Comparison of ENCODE assay signal across 8 cellular contexts in the genomic region with DNA sequence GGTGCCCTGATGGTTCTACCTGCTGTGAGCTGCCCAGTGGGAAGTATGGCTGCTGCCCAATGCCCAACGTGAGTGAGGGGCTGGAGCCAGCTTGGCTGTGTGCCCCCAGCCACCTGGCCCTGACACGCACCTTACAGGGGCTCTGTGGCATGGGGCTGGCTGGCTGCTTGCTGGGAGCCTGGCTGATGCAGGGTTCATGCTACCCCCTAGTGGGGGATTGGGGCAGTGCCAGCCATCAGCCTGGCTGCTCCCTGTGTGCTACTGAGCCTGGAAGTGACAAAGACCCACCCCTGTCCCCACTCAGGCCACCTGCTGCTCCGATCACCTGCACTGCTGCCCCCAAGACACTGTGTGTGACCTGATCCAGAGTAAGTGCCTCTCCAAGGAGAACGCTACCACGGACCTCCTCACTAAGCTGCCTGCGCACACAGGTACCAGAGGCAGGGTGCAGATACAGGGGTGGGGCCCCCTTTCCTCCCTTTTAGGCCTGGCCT. TPM values are rescaled to one million over a fixed set of nuclear protein-coding genes. Genes with fewer than 3 reads are reported as not detected.
A peak's percentile ranks its signal among the peaks of the same experiment; 100 is the strongest.
DNase-seq lines count a peak whose midpoint lies in the region; ATAC-seq and TF ChIP-seq lines count a peak whose summit lies in the region.

No MANE protein-coding gene starts in this region.

- H4K20me1 ChIP-seq in GM23248 (ENCODE audit: insufficient read depth), result no peaks in the 10 kb centered on the region

- H3K27ac ChIP-seq in GM23248 (no peak overlapping the region), Panc1 (ENCODE audit: low read length) (no peak overlapping the region), upper lobe of right lung (no peak overlapping the region)

- H3K4me1 ChIP-seq in GM23248 (ENCODE audit: insufficient read depth) (peaks cover 3% of the 10 kb centered on the region; the same call in 1 of the 2 replicates), Panc1 (ENCODE audit: control insufficient read depth, insufficient read depth, low read length) (no peaks in the 10 kb centered on the region), upper lobe of right lung (peaks cover 6% of the 10 kb centered on the region)

- in situ Hi-C loops in GM23248 (cut with MboI) (no loop called here), Panc1 (cut with HindIII; ENCODE audit: low pct_unique_long_range_greater_than_20kb, low sequenced_read_pairs) (no loop called here)

- H3K9me3 ChIP-seq in GM23248 (ENCODE audit: low read depth) (no peaks in the 10 kb centered on the region), Panc1 (ENCODE audit: control insufficient read depth, insufficient read depth, low read depth, low read length) (no peaks in the 10 kb centered on the region), upper lobe of right lung (no peaks in the 10 kb centered on the region)

- no TSS peak for BruUV-seq in Panc1 (replicated peaks; lab: Mats Ljungman, UMichigan)

- ATAC-seq in Panc1 (peak; percentile 82), upper lobe of right lung (peak; percentile 68), HG02938 (IDR thresholded peaks at IDR 0.05; ENCODE audit: unreplicated experiment) (no peak)

- H3K4me3 ChIP-seq in GM23248 (no peak overlapping the region), Panc1 (ENCODE audit: low read depth in 2 of 2, low read length in 2 of 2) (no peak overlapping the region), foreskin fibroblast (ENCODE audit: low read depth in 1 of 2, low read length in 2 of 2) (no peak overlapping the region), upper lobe of right lung (no peak overlapping the region)

- peaks cover 9% of the 10 kb centered on the region; the same call in 1 of the 2 replicates for H3K79me2 ChIP-seq in GM23248 (ENCODE audit: insufficient read depth)

- TF ChIP-seq CTCF in Panc1 (IDR thresholded peaks at IDR 0.05), result peak; percentile 87
- TF ChIP-seq CTCF in foreskin fibroblast (IDR thresholded peaks at IDR 0.05; ENCODE audit: low read depth, low read length), result peak; percentile 75
- peak; percentile 77 for TF ChIP-seq CTCF in osteocyte (IDR thresholded peaks at IDR 0.05)
- peak; percentile 77 for TF ChIP-seq CTCF in upper lobe of right lung (IDR thresholded peaks at IDR 0.05)

- no peak overlapping the region for H2AFZ ChIP-seq in GM23248

- H3K36me3 ChIP-seq in GM23248 (ENCODE audit: low read depth) (no peaks in the 10 kb centered on the region), Panc1 (ENCODE audit: control insufficient read depth, insufficient read depth, low read length) (no peaks in the 10 kb centered on the region), upper lobe of right lung (peaks cover 39% of the 10 kb centered on the region)

- no peak overlapping the region for H3K4me3 Mint-ChIP-seq in osteocyte (ENCODE audit: unreplicated experiment)

- no peak overlapping the region for H3K27ac Mint-ChIP-seq in osteocyte (ENCODE audit: unreplicated experiment)

- H3K27me3 Mint-ChIP-seq in osteocyte (ENCODE audit: unreplicated experiment), result no peaks in the 10 kb centered on the region

- H3K27me3 ChIP-seq in GM23248 (replicated peaks; ENCODE audit: insufficient read depth), result no peaks in the 10 kb centered on the region
- no peaks in the 10 kb centered on the region for H3K27me3 ChIP-seq in Panc1 (ENCODE audit: control insufficient read depth, insufficient read depth, low read length)
- no peaks in the 10 kb centered on the region for H3K27me3 ChIP-seq in upper lobe of right lung

- H3K9ac ChIP-seq in GM23248, result no peak overlapping the region

- CTCF ChIA-PET in Panc1 (lab: Charles Lee), result no interaction called here

- DNase-seq in AML-193 (lab: John Stamatoyannopoulos, UW), result peak; percentile 65 to 73
- DNase-seq in GM23248, result peak; percentile 67
- no peak for DNase-seq in Panc1 (ENCODE audit: low read depth, low spot score)
- peak; percentile 50 for DNase-seq in activated T-helper 1 cell treated with Interleukin-2 at 50 U/mL for 16 hours (ENCODE audit: low read depth)
- peak in 1 of 2 donors; percentile 81 for DNase-seq in foreskin fibroblast
- peak; percentile 91 for DNase-seq in osteocyte (ENCODE audit: extremely low spot score, unreplicated experiment)
- DNase-seq in upper lobe of right lung, result peak; percentile 83

- no peaks in the 10 kb centered on the region for H3K9me2 ChIP-seq in GM23248 (ENCODE audit: insufficient read depth)

- WGBS in GM23248 (ENCODE audit: low coverage in 1 of 2, low lambda C conversion rate in 2 of 2, missing lambda C conversion rate in 2 of 2), 2 experiments, result 67 to 70% methylated on average over 5 to 6 of the region's 6 CpGs

- intact Hi-C loops in Panc1 (cut with micrococcal nuclease; ENCODE audit: unreplicated experiment), result no loop called here
- intact Hi-C loops in upper lobe of right lung (cut with DNase I), result no loop called here

- H3K36me3 Mint-ChIP-seq in osteocyte (ENCODE audit: unreplicated experiment), result peaks cover 14% of the 10 kb centered on the region

- no peak overlapping the region for H3K4me2 ChIP-seq in GM23248 (ENCODE audit: unreplicated experiment)

- H3F3A ChIP-seq in GM23248 (ENCODE audit: insufficient read depth), result peaks cover 16% of the 10 kb centered on the region

- H3K4me1 Mint-ChIP-seq in osteocyte (ENCODE audit: unreplicated experiment), result peaks cover 10% of the 10 kb centered on the region

- POLR2A ChIA-PET in Panc1 (lab: Charles Lee), result no interaction called here

- H3K9me3 Mint-ChIP-seq in osteocyte (ENCODE audit: unreplicated experiment), result no peaks in the 10 kb centered on the region

RNA-seq across cellular contexts. Expression of gene GRN, which starts 5.7 kb away (rescaled TPM):
- 326 and 410 TPM in 2 replicates for total RNA-seq in GM23248 (2014; rRNA removed; shearing (Covaris generic))
- 440 and 446 TPM in 2 replicates for polyA plus RNA-seq in GM23248 (2016; fragmentation: Nextera tagmentation; extraction: Ambion mirVana)
- total RNA-seq in Panc1 (2021; ENCODE audit: unreplicated experiment) (304 TPM), osteocyte (574 and 620 TPM in 2 replicates), upper lobe of right lung (722 TPM)
- polyA plus RNA-seq in Panc1 (2012; ENCODE audit: insufficient read length), result 858 TPM

RNA-seq across cellular contexts. Expression of gene FAM171A2, which starts 12.9 kb away (rescaled TPM):
- 4.6 and 4.8 TPM in 2 replicates for total RNA-seq in GM23248 (2014; rRNA removed; shearing (Covaris generic))
- polyA plus RNA-seq in GM23248 (2016; fragmentation: Nextera tagmentation; extraction: Ambion mirVana), result 0.25 and 0.46 TPM in 2 replicates
- 7.6 TPM for total RNA-seq in Panc1 (2021; ENCODE audit: unreplicated experiment)
- 11.9 TPM for polyA plus RNA-seq in Panc1 (2012; ENCODE audit: insufficient read length)
- 26.1 and 26.9 TPM in 2 replicates for total RNA-seq in osteocyte
- 1.8 TPM for total RNA-seq in upper lobe of right lung

RNA-seq across cellular contexts. Expression of gene SLC25A39, which starts 26.2 kb away (rescaled TPM):
- 96.1 and 118 TPM in 2 replicates for total RNA-seq in GM23248 (2014; rRNA removed; shearing (Covaris generic))
- polyA plus RNA-seq in GM23248 (2016; fragmentation: Nextera tagmentation; extraction: Ambion mirVana), result 117 TPM in 2 replicates
- total RNA-seq in Panc1 (2021; ENCODE audit: unreplicated experiment) (138 TPM), osteocyte (109 and 122 TPM in 2 replicates), upper lobe of right lung (76.8 TPM)
- polyA plus RNA-seq in Panc1 (2012; ENCODE audit: insufficient read length), result 178 TPM

RNA-seq across cellular contexts. Expression of gene ITGA2B, which starts 38.7 kb away (rescaled TPM):
- total RNA-seq in GM23248 (2014; rRNA removed; shearing (Covaris generic)), result not detected in 2 replicates
- not detected in 2 replicates for polyA plus RNA-seq in GM23248 (2016; fragmentation: Nextera tagmentation; extraction: Ambion mirVana)
- 2.4 TPM for total RNA-seq in Panc1 (2021; ENCODE audit: unreplicated experiment)
- 2.1 TPM for polyA plus RNA-seq in Panc1 (2012; ENCODE audit: insufficient read length)
- 0.81 and 0.86 TPM in 2 replicates for total RNA-seq in osteocyte
- 4.6 TPM for total RNA-seq in upper lobe of right lung

RNA-seq across cellular contexts. Expression of gene RUNDC3A, which starts 42.4 kb away (rescaled TPM):
- total RNA-seq in GM23248 (2014; rRNA removed; shearing (Covaris generic)), result 0.11 TPM in 1 of 2 replicates, not detected in the other
- 0.24 TPM in 1 of 2 replicates, not detected in the other for polyA plus RNA-seq in GM23248 (2016; fragmentation: Nextera tagmentation; extraction: Ambion mirVana)
- total RNA-seq in Panc1 (2021; ENCODE audit: unreplicated experiment) (3.6 TPM), osteocyte (0.38 and 0.60 TPM in 2 replicates), upper lobe of right lung (0.32 TPM)
- 4.4 TPM for polyA plus RNA-seq in Panc1 (2012; ENCODE audit: insufficient read length)
